Comparison of ENCODE assay signal across 8 cellular contexts in the genomic region with DNA sequence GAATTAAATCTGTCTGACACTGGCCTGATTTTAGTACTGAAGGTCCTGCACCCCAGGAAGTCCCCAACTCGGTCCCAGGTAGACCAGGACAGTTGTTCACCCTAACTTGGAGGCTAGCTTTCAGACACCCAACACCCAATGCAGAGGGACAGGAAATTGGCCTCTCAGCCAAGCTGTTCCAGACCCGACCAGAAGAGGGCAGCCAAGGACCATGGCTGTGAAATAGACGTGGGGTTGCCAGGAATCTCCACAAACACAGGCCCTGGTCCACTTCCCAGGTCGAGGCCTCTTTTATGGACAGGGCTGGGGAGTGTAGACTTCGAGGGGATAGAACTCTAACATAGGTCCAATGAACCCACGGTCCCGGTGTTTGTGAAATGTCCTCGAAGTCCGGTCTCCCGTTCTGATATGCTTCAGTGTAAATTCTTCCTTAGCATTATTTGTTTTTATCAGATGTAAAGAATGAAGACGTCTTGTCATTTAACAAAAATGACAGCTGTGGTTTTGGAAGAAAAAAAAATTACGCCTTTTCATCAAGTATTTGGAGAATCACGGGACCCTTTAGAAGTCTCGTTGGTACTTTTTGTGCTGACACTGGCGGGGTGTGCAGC.
DNase-seq lines count a peak whose midpoint lies in the region; ATAC-seq, FAIRE-seq and TF ChIP-seq lines count a peak whose summit lies in the region.

No MANE protein-coding gene starts in this region.

- H3K9me3 Mint-ChIP-seq in chondrocyte (ENCODE audit: low read depth), result no peaks in the 10 kb centered on the region

- H3K27me3 ChIP-seq in MG63 (no peaks in the 10 kb centered on the region; the same call in none of the 2 replicates), liver (ENCODE audit: control insufficient read depth in 4 of 4, insufficient read depth in 4 of 4, low read length in 3 of 4) (no peaks in the 10 kb centered on the region)

- no peak overlapping the region for H3K27ac ChIP-seq in liver (ENCODE audit: low read depth in 1 of 2, low read length in 2 of 2)

- H3K4me3 ChIP-seq in MG63, result no peak overlapping the region
- no peak overlapping the region for H3K4me3 ChIP-seq in liver (ENCODE audit: low read depth in 1 of 3, low read length in 3 of 3)

- peak; percentile 79 for FAIRE-seq in H54 (lab: Jason Lieb, UNC)

- H3K9me3 ChIP-seq in MG63 (no peaks in the 10 kb centered on the region), liver (ENCODE audit: control insufficient read depth in 4 of 4, low read length in 3 of 4) (no peaks in the 10 kb centered on the region)

- ATAC-seq in SK-N-SH treated with all-trans-retinoic acid at 6 μM for 48 hours, result peak; percentile 93

- WGBS in liver, result 44% methylated on average over 15 of the region's 15 CpGs

- no peaks in the 10 kb centered on the region for H3K36me3 Mint-ChIP-seq in chondrocyte (ENCODE audit: low read depth)

- no peaks in the 10 kb centered on the region for H3K4me1 ChIP-seq in liver (ENCODE audit: control insufficient read depth in 4 of 4, insufficient read depth in 4 of 4, low read length in 3 of 4)

- TF ChIP-seq CTCF in chondrocyte (IDR thresholded peaks at IDR 0.05), result peak; percentile 92
- peak; percentile 97 for TF ChIP-seq CTCF in liver (IDR thresholded peaks at IDR 0.05; ENCODE audit: low read depth, low read length, missing input control)

- no peak overlapping the region for H3K9ac ChIP-seq in liver (ENCODE audit: low read depth in 1 of 2, low read length in 2 of 2)

- H3K4me3 Mint-ChIP-seq in chondrocyte (ENCODE audit: unreplicated experiment), result no peak overlapping the region

- no peak for TF ChIP-seq POLR2A in H54 (IDR thresholded peaks at IDR 0.05; ENCODE audit: low read depth, low read length)

- H3K27ac Mint-ChIP-seq in chondrocyte (ENCODE audit: unreplicated experiment), result no peak overlapping the region

- H3K36me3 ChIP-seq in MG63 (no peaks in the 10 kb centered on the region), liver (ENCODE audit: control insufficient read depth in 4 of 4, insufficient read depth in 3 of 4, low read depth in 1 of 4, low read length in 3 of 4) (no peaks in the 10 kb centered on the region)

- H3K4me1 Mint-ChIP-seq in chondrocyte (ENCODE audit: low read depth), result peaks cover 5% of the 10 kb centered on the region

- DNase-seq in SIG-M5 treated with dmso at 0.1 percent for 504 hours (lab: John Stamatoyannopoulos, UW; ENCODE audit: unreplicated experiment) (peak; percentile 39), SIG-M5 (lab: John Stamatoyannopoulos, UW) (no peak), H54 (ENCODE audit: insufficient read length, low spot score) (peak; percentile 78), MG63 (peak; percentile 71), chondrocyte (ENCODE audit: low spot score) (no peak)
- peak; percentile 78 for DNase-seq in stimulated activated CD8-positive, alpha-beta memory T cell treated with anti-CD3 and anti-CD28 coated beads, Interleukin-4, amount 100 ng/mL, for 48 hours

- H3K27me3 Mint-ChIP-seq in chondrocyte (ENCODE audit: low read depth), result peaks cover 11% of the 10 kb centered on the region

- TF ChIP-seq RAD21 in liver (IDR thresholded peaks at IDR 0.05), result peak; percentile 97 to 98

TF ChIP-seq in SK-N-SH treated with all-trans-retinoic acid at 6 μM for 48 hours, 23 proteins besides CTCF, POLR2A, EP300 and RAD21:
- TF ChIP-seq ZFP3 (CRISPR knock-in tag; IDR thresholded peaks at IDR 0.05) (no peak), TOX (CRISPR knock-in tag; IDR thresholded peaks at IDR 0.05; ENCODE audit: borderline replicate concordance) (no peak), ISL1 (CRISPR knock-in tag; IDR thresholded peaks at IDR 0.05) (no peak), ZNF70 (CRISPR knock-in tag; IDR thresholded peaks at IDR 0.05) (no peak), ARNTL (CRISPR knock-in tag; IDR thresholded peaks at IDR 0.05; ENCODE audit: borderline replicate concordance, low read depth) (no peak), RARB (CRISPR knock-in tag; IDR thresholded peaks at IDR 0.05) (no peak), OSR1 (CRISPR knock-in tag; IDR thresholded peaks at IDR 0.05) (no peak), GLIS3 (CRISPR knock-in tag; IDR thresholded peaks at IDR 0.05) (no peak), PPARA (CRISPR knock-in tag; IDR thresholded peaks at IDR 0.05; ENCODE audit: borderline replicate concordance) (no peak), SNAI2 (CRISPR knock-in tag; IDR thresholded peaks at IDR 0.05) (no peak), ZNF8 (CRISPR knock-in tag; IDR thresholded peaks at IDR 0.05) (no peak), TCF4 (CRISPR knock-in tag; IDR thresholded peaks at IDR 0.05; ENCODE audit: borderline replicate concordance) (no peak)
- TF ChIP-seq, protein P1, sequence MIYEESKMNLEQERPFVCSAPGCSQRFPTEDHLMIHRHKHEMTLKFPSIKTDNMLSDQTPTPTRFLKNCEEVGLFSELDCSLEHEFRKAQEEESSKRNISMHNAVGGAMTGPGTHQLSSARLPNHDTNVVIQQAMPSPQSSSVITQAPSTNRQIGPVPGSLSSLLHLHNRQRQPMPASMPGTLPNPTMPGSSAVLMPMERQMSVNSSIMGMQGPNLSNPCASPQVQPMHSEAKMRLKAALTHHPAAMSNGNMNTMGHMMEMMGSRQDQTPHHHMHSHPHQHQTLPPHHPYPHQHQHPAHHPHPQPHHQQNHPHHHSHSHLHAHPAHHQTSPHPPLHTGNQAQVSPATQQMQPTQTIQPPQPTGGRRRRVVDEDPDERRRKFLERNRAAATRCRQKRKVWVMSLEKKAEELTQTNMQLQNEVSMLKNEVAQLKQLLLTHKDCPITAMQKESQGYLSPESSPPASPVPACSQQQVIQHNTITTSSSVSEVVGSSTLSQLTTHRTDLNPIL (CRISPR knock-in tag; IDR thresholded peaks at IDR 0.05; ENCODE audit: low read depth), result no peak

TF ChIP-seq in liver, 16 proteins besides CTCF, POLR2A, EP300 and RAD21:
- no peak for TF ChIP-seq FOXA1 (IDR thresholded peaks at IDR 0.05)
- no peak for TF ChIP-seq HNF4G (IDR thresholded peaks at IDR 0.05)
- TF ChIP-seq EGR1 (IDR thresholded peaks at IDR 0.05; ENCODE audit: low read depth in 2 of 2), result no peak
- TF ChIP-seq JUND (IDR thresholded peaks at IDR 0.05), result no peak
- no peak for TF ChIP-seq REST (IDR thresholded peaks at IDR 0.05)
- TF ChIP-seq RXRA (IDR thresholded peaks at IDR 0.05), result no peak
- no peak for TF ChIP-seq ZBTB33 (IDR thresholded peaks at IDR 0.05)
- TF ChIP-seq YY1 (IDR thresholded peaks at IDR 0.05), result no peak
- TF ChIP-seq, protein P2, sequence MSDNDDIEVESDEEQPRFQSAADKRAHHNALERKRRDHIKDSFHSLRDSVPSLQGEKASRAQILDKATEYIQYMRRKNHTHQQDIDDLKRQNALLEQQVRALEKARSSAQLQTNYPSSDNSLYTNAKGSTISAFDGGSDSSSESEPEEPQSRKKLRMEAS (IDR thresholded peaks at IDR 0.05), result no peak
TF ChIP-seq in liver: peak in this region for 0.

Comparison
In these comparisons a context has a peak if more than half of its experiments do, and no peak if none do; other contexts are left out.
1. DNase-seq: peak in SIG-M5 treated with dmso at 0.1 percent for 504 hours (single experiment), H54 (single experiment), MG63 (single experiment) and stimulated activated CD8-positive, alpha-beta memory T cell treated with anti-CD3 and anti-CD28 coated beads, Interleukin-4, amount 100 ng/mL, for 48 hours (single experiment); none in SIG-M5 (single experiment) and chondrocyte (single experiment).